26 cellular contexts compared by ENCODE assay signal in genomic region chr5:67748165-67748690, GRCh38.
"Had no signal": no experiment of that assay in that cellular context is flagged by ENCODE, and none has a peak within 500 bp of the region (broad histone marks: within the 10 kb centered on the region; RNA-seq: fewer than 3 reads in every experiment).

No MANE protein-coding gene starts in this region.

- H3K27ac ChIP-seq: epithelial cell of prostate, esophagus squamous epithelium, parathyroid adenoma, psoas muscle, stomach, thyroid gland, upper lobe of right lung had no signal

- H3K4me1 Mint-ChIP-seq: activated CD4-positive, alpha-beta T cell treated with anti-CD3 and anti-CD28 coated beads, Interleukin-2, amount 10 ng/mL, durations not matched to agents 24 days and 14 days; activated T-helper 17 cell treated with anti-CD3 and anti-CD28 coated beads, Interleukin-2, amount 50 U/mL, for 72 hours; nephron; stimulated activated naive B cell treated with anti-CD40 and anti-IgM and Interleukin-4, amounts not matched to agents 10 μg/mL and 1 μg/mL and 100 μg/mL, for 72 hours had no signal

- H3K4me1 ChIP-seq: esophagus squamous epithelium, parathyroid adenoma, psoas muscle, stomach, thyroid gland, upper lobe of right lung had no signal

- H3K36me3 ChIP-seq: esophagus squamous epithelium, stomach, thyroid gland, upper lobe of right lung had no signal

- H3K4me3 Mint-ChIP-seq: activated CD4-positive, alpha-beta T cell treated with anti-CD3 and anti-CD28 coated beads, Interleukin-2, amount 10 ng/mL, durations not matched to agents 24 days and 14 days; activated CD8-positive, alpha-beta T cell treated with anti-CD3 and anti-CD28 coated beads for 36 hours; activated T-cell treated with anti-CD3 and anti-CD28 coated beads, Interleukin-2, amount 50 U/mL, for 4 hours; activated T-helper 17 cell treated with anti-CD3 and anti-CD28 coated beads, Interleukin-2, amount 50 U/mL, for 72 hours; nephron; stimulated activated naive B cell treated with anti-CD40 and anti-IgM and Interleukin-4, amounts not matched to agents 10 μg/mL and 1 μg/mL and 100 μg/mL, for 72 hours; T-helper 1 cell treated with Interleukin-12 subunit alpha and Interleukin-12 subunit beta and Interleukin-4 antibody, amounts not matched to agents 30 μg/mL and 1 μg/mL, for 36 hours had no signal

- H3K4me2 ChIP-seq: smooth muscle cell had no signal

- H3K9me3 ChIP-seq: thyroid gland, upper lobe of right lung had no signal

- H3K27me3 ChIP-seq: esophagus squamous epithelium, stomach, thyroid gland, upper lobe of right lung had no signal

- H3K27ac Mint-ChIP-seq: activated CD4-positive, alpha-beta T cell treated with anti-CD3 and anti-CD28 coated beads, Interleukin-2, amount 10 ng/mL, durations not matched to agents 24 days and 14 days; activated CD8-positive, alpha-beta T cell treated with anti-CD3 and anti-CD28 coated beads for 36 hours; activated T-helper 17 cell treated with anti-CD3 and anti-CD28 coated beads, Interleukin-2, amount 50 U/mL, for 72 hours; nephron; stimulated activated naive B cell treated with anti-CD40 and anti-IgM and Interleukin-4, amounts not matched to agents 10 μg/mL and 1 μg/mL and 100 μg/mL, for 72 hours; T-helper 1 cell treated with Interleukin-12 subunit alpha and Interleukin-12 subunit beta and Interleukin-4 antibody, amounts not matched to agents 30 μg/mL and 1 μg/mL, for 36 hours had no signal

- H2AFZ ChIP-seq: parathyroid adenoma had no signal

- H3K9ac ChIP-seq: parathyroid adenoma had no signal

- H3K4me3 ChIP-seq: esophagus squamous epithelium, psoas muscle, smooth muscle cell, stomach, thyroid gland, upper lobe of right lung had no signal

- H3K79me2 ChIP-seq: parathyroid adenoma had no signal

- H3K27me3 Mint-ChIP-seq: activated CD4-positive, alpha-beta T cell treated with anti-CD3 and anti-CD28 coated beads, Interleukin-2, amount 10 ng/mL, durations not matched to agents 24 days and 14 days; activated CD8-positive, alpha-beta T cell treated with anti-CD3 and anti-CD28 coated beads for 36 hours; activated T-helper 17 cell treated with anti-CD3 and anti-CD28 coated beads, Interleukin-2, amount 50 U/mL, for 72 hours had no signal

- DNase-seq: activated CD4-positive, alpha-beta T cell treated with anti-CD3 and anti-CD28 coated beads, Interleukin-2, amount 10 ng/mL, durations not matched to agents 24 days and 14 days; activated CD4-positive, CD25-positive, alpha-beta regulatory T cell treated with anti-CD3 and anti-CD28 coated beads, Interleukin-2, amount 50 U/mL, for 72 hours; activated CD8-positive, alpha-beta T cell treated with anti-CD3 and anti-CD28 coated beads for 36 hours; activated gamma-delta T cell treated with Interleukin-2 at 50 U/mL for 16 hours; activated naive CD4-positive, alpha-beta T cell treated with anti-CD3 and anti-CD28 coated beads, Interleukin-2, amount 50 U/mL, for 16 hours; activated T-cell treated with anti-CD3 and anti-CD28 coated beads, Interleukin-2, amount 50 U/mL, for 4 hours; amniotic stem cell; central memory CD4-positive, alpha-beta T cell; effector CD4-positive, alpha-beta T cell; esophagus squamous epithelium; left cardiac atrium; left ventricle myocardium superior; occipital lobe; psoas muscle; stimulated activated CD4-positive, alpha-beta T cell treated with anti-CD3 and anti-CD28 coated beads, Interleukin-2, amount 100 ng/mL, for 24 hours; stimulated activated naive B cell treated with anti-CD40 and anti-IgM and Interleukin-4, amounts not matched to agents 10 μg/mL and 1 μg/mL and 100 μg/mL, for 72 hours; stomach; T1000; thyroid gland; upper lobe of right lung had no signal

- H3K9me3 Mint-ChIP-seq: activated CD4-positive, alpha-beta T cell treated with anti-CD3 and anti-CD28 coated beads, Interleukin-2, amount 10 ng/mL, durations not matched to agents 24 days and 14 days had no signal
